In genomic region chr14:72510566-72510965, GRCh38 we compare ENCODE assay signal across 25 cellular contexts.
DNase-seq lines count a peak whose midpoint lies in the region; ATAC-seq, FAIRE-seq and TF ChIP-seq lines count a peak whose summit lies in the region.
"Had no signal": no experiment of that assay in that cellular context is flagged by ENCODE, and none has a peak within 500 bp of the region (broad histone marks: within the 10 kb centered on the region; RNA-seq: fewer than 3 reads in every experiment).

No MANE protein-coding gene starts in this region.

- H3K4me3 Mint-ChIP-seq in osteocyte (ENCODE audit: unreplicated experiment), result no peak overlapping the region
- H3K4me3 Mint-ChIP-seq: CD14-positive monocyte; CD4-positive, alpha-beta memory T cell; CD4-positive, CD25-positive, alpha-beta regulatory T cell; CD8-positive, alpha-beta memory T cell had no signal

- CTCF ChIA-PET in SK-N-SH (lab: Yijun Ruan, JAX) (interaction anchor here (0.8 to 3.3 kb wide), 3 partner anchors 394 to 440 kb away, joined by 3 to 13 read pairs (median 10); no protein-coding TSS in a partner anchor), A549 (lab: Yijun Ruan, JAX) (interaction anchor here (1.1 to 18.9 kb wide), 3 partner anchors 11 to 439 kb away, joined by 3 to 480 read pairs (median 201); no protein-coding TSS in a partner anchor)

- H3K4me3 ChIP-seq in SK-N-SH (ENCODE audit: low read depth in 2 of 2, low read length in 1 of 2) (no peak overlapping the region), A549 (no peak overlapping the region)
- H3K4me3 ChIP-seq: BLaER1, GM12878 had no signal

- no peaks in the 10 kb centered on the region for H3F3A ChIP-seq in SK-N-SH (replicated peaks; ENCODE audit: insufficient read depth)

- H3K36me3 ChIP-seq in SK-N-SH (replicated peaks in 1 of 2; ENCODE audit: control insufficient read depth in 1 of 2, insufficient read depth in 2 of 2, low read length in 1 of 2), result no peaks in the 10 kb centered on the region
- H3K36me3 ChIP-seq: BE2C, BLaER1 had no signal

- H3K4me1 Mint-ChIP-seq in osteocyte (ENCODE audit: unreplicated experiment), result no peaks in the 10 kb centered on the region
- H3K4me1 Mint-ChIP-seq: CD14-positive monocyte; CD4-positive, alpha-beta memory T cell; CD8-positive, alpha-beta memory T cell had no signal

- H3K27ac ChIP-seq in SK-N-SH (ENCODE audit: low read depth in 2 of 2, low read length in 1 of 2) (no peak overlapping the region), A549 (no peak overlapping the region)
- H3K27ac ChIP-seq: 22Rv1, BLaER1 had no signal

- TF ChIP-seq EP300 in SK-N-SH (IDR thresholded peaks at IDR 0.05; ENCODE audit: borderline replicate concordance in 1 of 2, low read depth in 1 of 2, low read length in 1 of 2) (no peak), A549 (IDR thresholded peaks at IDR 0.05) (no peak)

- H3K36me3 Mint-ChIP-seq in osteocyte (ENCODE audit: unreplicated experiment), result no peaks in the 10 kb centered on the region
- H3K36me3 Mint-ChIP-seq: CD14-positive monocyte; CD4-positive, alpha-beta memory T cell; CD4-positive, CD25-positive, alpha-beta regulatory T cell; CD8-positive, alpha-beta memory T cell had no signal

- no peak for TF ChIP-seq CTCF in SK-N-SH (IDR thresholded peaks at IDR 0.05)
- TF ChIP-seq CTCF in A549 (IDR thresholded peaks at IDR 0.05), result no peak
- TF ChIP-seq CTCF in osteocyte (IDR thresholded peaks at IDR 0.05), result no peak

- no peak overlapping the region for H2AFZ ChIP-seq in SK-N-SH (ENCODE audit: low read depth)

- POLR2A ChIA-PET in SK-N-SH (lab: Yijun Ruan, JAX), result no interaction called here
- POLR2A ChIA-PET in A549 (lab: Yijun Ruan, JAX), result no interaction called here

- H3K4me1 ChIP-seq in SK-N-SH (ENCODE audit: control insufficient read depth in 1 of 2, insufficient read depth in 2 of 2, low read depth in 1 of 2, low read length in 1 of 2) (no peaks in the 10 kb centered on the region; a peak in 1 of 4 replicates), A549 (no peaks in the 10 kb centered on the region)
- H3K4me1 ChIP-seq: BE2C had no signal

- H3K9ac ChIP-seq in SK-N-SH, result no peak overlapping the region
- H3K9ac ChIP-seq: BLaER1 had no signal

- H3K4me2 ChIP-seq in SK-N-SH (no peak overlapping the region), A549 (no peak overlapping the region)
- H3K4me2 ChIP-seq: BLaER1 had no signal

- H3K9me3 Mint-ChIP-seq in osteocyte (ENCODE audit: unreplicated experiment), result no peaks in the 10 kb centered on the region
- H3K9me3 Mint-ChIP-seq: CD4-positive, alpha-beta memory T cell; CD8-positive, alpha-beta memory T cell had no signal

- TF ChIP-seq RAD21 in SK-N-SH (IDR thresholded peaks at IDR 0.05; ENCODE audit: low read length) (no peak), A549 (conservative IDR thresholded peaks at IDR 0.05 in 1 of 2, IDR thresholded peaks at IDR 0.05 in 1 of 2) (no peak)

- no peak for ATAC-seq in SK-N-SH treated with all-trans-retinoic acid at 6 μM for 48 hours
- no peak for ATAC-seq in A549
- ATAC-seq: GM12878 had no signal

- WGBS in SK-N-SH (ENCODE audit: low lambda C conversion rate), result 14% methylated on average over 4 of the region's 4 CpGs
- WGBS in A549 (ENCODE audit: missing lambda C conversion rate), result 0% methylated on average over 4 of the region's 4 CpGs

- peaks cover 19% of the 10 kb centered on the region; the same call in 1 of the 2 replicates for H3K27me3 ChIP-seq in SK-N-SH (ENCODE audit: insufficient read depth)
- H3K27me3 ChIP-seq: BLaER1 had no signal

- H3K27ac Mint-ChIP-seq in osteocyte (ENCODE audit: unreplicated experiment), result no peak overlapping the region
- H3K27ac Mint-ChIP-seq: CD14-positive monocyte; CD4-positive, alpha-beta memory T cell; CD4-positive, CD25-positive, alpha-beta regulatory T cell; CD8-positive, alpha-beta memory T cell had no signal

- peaks cover 44% of the 10 kb centered on the region for H3K27me3 Mint-ChIP-seq in osteocyte (ENCODE audit: unreplicated experiment)
- H3K27me3 Mint-ChIP-seq: CD4-positive, CD25-positive, alpha-beta regulatory T cell had no signal

- no peaks in the 10 kb centered on the region for H3K9me3 ChIP-seq in SK-N-SH
- no peaks in the 10 kb centered on the region for H3K9me3 ChIP-seq in A549
- H3K9me3 ChIP-seq: BE2C, BLaER1 had no signal

- H4K20me1 ChIP-seq in SK-N-SH (ENCODE audit: insufficient read depth), result no peaks in the 10 kb centered on the region
- H4K20me1 ChIP-seq: BLaER1 had no signal

- TF ChIP-seq POLR2A in A549 (IDR thresholded peaks at IDR 0.05; ENCODE audit: low read length), result no peak

- no peaks in the 10 kb centered on the region for H3K79me2 ChIP-seq in SK-N-SH (ENCODE audit: insufficient read depth)

- DNase-seq in SK-N-SH (no peak), A549 (ENCODE audit: low read depth in 1 of 2, low spot score in 1 of 2) (no peak), osteocyte (ENCODE audit: extremely low spot score, unreplicated experiment) (peak; percentile 0), T-helper 9 cell (no peak)
- DNase-seq: ACHN; BE2C; C1 segment of cervical spinal cord; CD4-positive, alpha-beta memory T cell; CD4-positive, CD25-positive, alpha-beta regulatory T cell; CD8-positive, alpha-beta memory T cell; COR-L47; DMS 273 treated with DMSO at 0.1 percent for 48 hours; DMS153; DMS53; DMS79; DND-41; EL; GDM1 had no signal

- no peak for FAIRE-seq in A549 (lab: Jason Lieb, UNC)
- FAIRE-seq: GM12878, GM12892, GM18507 had no signal

- H3K9me2 ChIP-seq in SK-N-SH, result no peaks in the 10 kb centered on the region

TF ChIP-seq in SK-N-SH, 30 proteins besides CTCF, POLR2A, EP300 and RAD21:
- TF ChIP-seq RFX5 (IDR thresholded peaks at IDR 0.05; ENCODE audit: low read length), result peak; percentile 71
- TF ChIP-seq, protein P1, sequence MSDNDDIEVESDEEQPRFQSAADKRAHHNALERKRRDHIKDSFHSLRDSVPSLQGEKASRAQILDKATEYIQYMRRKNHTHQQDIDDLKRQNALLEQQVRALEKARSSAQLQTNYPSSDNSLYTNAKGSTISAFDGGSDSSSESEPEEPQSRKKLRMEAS (IDR thresholded peaks at IDR 0.05; ENCODE audit: low read depth), result no peak
TF ChIP-seq in SK-N-SH: peak in this region for 1.

TF ChIP-seq in SK-N-SH treated with all-trans-retinoic acid at 6 μM for 48 hours, 23 proteins besides CTCF, POLR2A, EP300 and RAD21:
- no peak for TF ChIP-seq TOX (CRISPR knock-in tag; IDR thresholded peaks at IDR 0.05; ENCODE audit: borderline replicate concordance)
- no peak for TF ChIP-seq GLIS3 (CRISPR knock-in tag; IDR thresholded peaks at IDR 0.05)
- no peak for TF ChIP-seq PPARA (CRISPR knock-in tag; IDR thresholded peaks at IDR 0.05; ENCODE audit: borderline replicate concordance)
- TF ChIP-seq PATZ1 (CRISPR knock-in tag; IDR thresholded peaks at IDR 0.05; ENCODE audit: borderline replicate concordance), result no peak
TF ChIP-seq in SK-N-SH treated with all-trans-retinoic acid at 6 μM for 48 hours: peak in this region for 0.

TF ChIP-seq in A549, 52 proteins besides CTCF, POLR2A, EP300 and RAD21:
- TF ChIP-seq RFX5 (IDR thresholded peaks at IDR 0.05), result 0 out of 2 replicates have a peak, but pooled peaks have one; percentile 45
- TF ChIP-seq HOXB5 (CRISPR knock-in tag; IDR thresholded peaks at IDR 0.05), result no peak

Comparison
In these comparisons a context has a peak if more than half of its experiments do, and no peak if none do; other contexts are left out.
1. Of the 12 proteins assayed by ChIP-seq in both A549 and SK-N-SH: peak only in A549: none; only in SK-N-SH: none; in both: RFX5; in neither: 11.